11 cellular contexts compared by ENCODE assay signal in genomic region chr2:48227617-48228344, GRCh38.
DNase-seq lines count a peak whose midpoint lies in the region; ATAC-seq and TF ChIP-seq lines count a peak whose summit lies in the region.
"Had no signal": no experiment of that assay in that cellular context is flagged by ENCODE, and none has a peak within 500 bp of the region (broad histone marks: within the 10 kb centered on the region; RNA-seq: fewer than 3 reads in every experiment).

No MANE protein-coding gene starts in this region.

- H3K9me3 Mint-ChIP-seq in activated T-cell treated with anti-CD3 and anti-CD28 coated beads, Interleukin-2, amount 50 U/mL, for 24 hours, result no peaks in the 10 kb centered on the region
- H3K9me3 Mint-ChIP-seq: stimulated activated naive CD8-positive, alpha-beta T cell treated with anti-CD3 and anti-CD28 coated beads, Interleukin-15, Interleukin-2, amounts not matched to agents 100 ng/mL and 50 ng/mL, for 24 hours had no signal

- H3K4me3 Mint-ChIP-seq in activated T-cell treated with anti-CD3 and anti-CD28 coated beads, Interleukin-2, amount 50 U/mL, for 24 hours, result no peak overlapping the region
- H3K4me3 Mint-ChIP-seq: stimulated activated naive CD8-positive, alpha-beta T cell treated with anti-CD3 and anti-CD28 coated beads, Interleukin-15, Interleukin-2, amounts not matched to agents 100 ng/mL and 50 ng/mL, for 24 hours had no signal

- H3K27me3 Mint-ChIP-seq in activated T-cell treated with anti-CD3 and anti-CD28 coated beads, Interleukin-2, amount 50 U/mL, for 24 hours, result no peaks in the 10 kb centered on the region
- H3K27me3 Mint-ChIP-seq: stimulated activated naive CD8-positive, alpha-beta T cell treated with anti-CD3 and anti-CD28 coated beads, Interleukin-15, Interleukin-2, amounts not matched to agents 100 ng/mL and 50 ng/mL, for 24 hours had no signal

- H3K27ac ChIP-seq in liver (ENCODE audit: low read depth in 1 of 2, low read length in 2 of 2), result no peak overlapping the region
- H3K27ac ChIP-seq: parathyroid adenoma had no signal

- H3K27me3 ChIP-seq in liver (ENCODE audit: control insufficient read depth in 4 of 4, insufficient read depth in 4 of 4, low read length in 3 of 4), result no peaks in the 10 kb centered on the region

- in situ Hi-C loops in ACHN (cut with HindIII; ENCODE audit: low pct_ligation_motif_present, low pct_unique_long_range_greater_than_20kb, low sequenced_read_pairs), result no loop called here

- intact Hi-C loops in head of caudate nucleus (cut with DNase I), result no loop called here

- DNase-seq in activated T-cell treated with anti-CD3 and anti-CD28 coated beads, Interleukin-2, amount 50 U/mL, for 24 hours, result no peak
- DNase-seq in ACHN, result no peak
- no peak for DNase-seq in activated gamma-delta T cell (lab: John Stamatoyannopoulos, UW)
- DNase-seq in head of caudate nucleus, result no peak
- DNase-seq: T-helper 1 cell had no signal

- 81% methylated on average over 3 of the region's 3 CpGs for WGBS in liver

- no peaks in the 10 kb centered on the region for H3K36me3 Mint-ChIP-seq in activated T-cell treated with anti-CD3 and anti-CD28 coated beads, Interleukin-2, amount 50 U/mL, for 24 hours (ENCODE audit: low read depth)

- ATAC-seq in GM18499 (IDR thresholded peaks at IDR 0.05; ENCODE audit: insufficient read depth, unreplicated experiment) (peak; percentile 67), GM21717 (IDR thresholded peaks at IDR 0.05; ENCODE audit: unreplicated experiment) (peak; percentile 89), HG03521 (IDR thresholded peaks at IDR 0.05; ENCODE audit: unreplicated experiment) (peak; percentile 50)

- H3K4me3 ChIP-seq in liver (ENCODE audit: low read depth in 1 of 3, low read length in 3 of 3), result no peak overlapping the region

- no peak for TF ChIP-seq CTCF in liver (IDR thresholded peaks at IDR 0.05; ENCODE audit: low read depth, low read length, missing input control)

- H3K4me1 ChIP-seq in liver (ENCODE audit: control insufficient read depth in 4 of 4, insufficient read depth in 4 of 4, low read length in 3 of 4), result no peaks in the 10 kb centered on the region
- H3K4me1 ChIP-seq: parathyroid adenoma had no signal

- H3K9ac ChIP-seq in liver (ENCODE audit: low read depth in 1 of 2, low read length in 2 of 2), result no peak overlapping the region
- H3K9ac ChIP-seq: parathyroid adenoma had no signal

- no peak overlapping the region for H3K27ac Mint-ChIP-seq in activated T-cell treated with anti-CD3 and anti-CD28 coated beads, Interleukin-2, amount 50 U/mL, for 24 hours
- H3K27ac Mint-ChIP-seq: stimulated activated naive CD8-positive, alpha-beta T cell treated with anti-CD3 and anti-CD28 coated beads, Interleukin-15, Interleukin-2, amounts not matched to agents 100 ng/mL and 50 ng/mL, for 24 hours had no signal

- no peak for TF ChIP-seq RAD21 in liver (IDR thresholded peaks at IDR 0.05)

- no peaks in the 10 kb centered on the region for H3K36me3 ChIP-seq in liver (ENCODE audit: control insufficient read depth in 4 of 4, insufficient read depth in 3 of 4, low read depth in 1 of 4, low read length in 3 of 4)

- peaks cover 2% of the 10 kb centered on the region for H3K4me1 Mint-ChIP-seq in activated T-cell treated with anti-CD3 and anti-CD28 coated beads, Interleukin-2, amount 50 U/mL, for 24 hours (ENCODE audit: low read depth)

- no peaks in the 10 kb centered on the region for H3K9me3 ChIP-seq in liver (ENCODE audit: control insufficient read depth in 4 of 4, low read length in 3 of 4)

TF ChIP-seq in liver, 16 proteins besides CTCF, POLR2A, EP300 and RAD21:
- TF ChIP-seq MAX (IDR thresholded peaks at IDR 0.05) (peak; percentile 16), NR2F2 (IDR thresholded peaks at IDR 0.05) (no peak)
